ENCODE assay signal across 8 cellular contexts in the genomic region with DNA sequence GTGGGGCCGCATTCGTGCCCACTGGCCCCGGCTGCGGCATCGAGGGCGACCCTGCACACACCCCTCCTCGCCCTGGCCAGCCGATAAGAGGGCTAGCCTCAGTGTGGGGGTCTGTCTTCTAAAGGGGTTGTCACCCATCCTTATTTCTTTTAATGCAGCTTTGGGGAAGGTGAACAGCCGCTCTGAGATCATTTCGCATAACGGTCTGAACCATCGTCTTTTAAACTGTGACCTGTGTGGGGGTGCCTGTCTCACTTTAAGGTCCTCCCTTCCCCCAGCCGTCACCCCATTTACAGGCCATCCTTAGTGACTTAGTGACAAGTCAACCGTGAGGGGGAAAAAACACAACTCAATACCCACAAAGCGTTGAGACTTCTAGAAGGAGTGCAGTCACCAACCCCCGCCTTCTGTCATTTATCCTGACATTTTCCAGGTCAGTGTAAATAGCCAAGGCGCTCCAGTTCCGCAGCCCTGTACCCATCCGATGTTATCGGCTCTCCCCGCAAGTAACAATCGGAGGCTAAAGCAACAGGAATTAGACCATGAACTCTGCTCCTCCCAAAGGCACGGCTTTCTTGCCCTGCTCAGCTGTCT. TPM values are rescaled to one million over a fixed set of nuclear protein-coding genes. Genes with fewer than 3 reads are reported as not detected.
DNase-seq lines count a peak whose midpoint lies in the region; ATAC-seq and TF ChIP-seq lines count a peak whose summit lies in the region.

No MANE protein-coding gene starts in this region.

- H3K36me3 ChIP-seq in BLaER1 = no peaks in the 10 kb centered on the region

- H3K27me3 ChIP-seq in BLaER1 (no peaks in the 10 kb centered on the region), foreskin keratinocyte (no peaks in the 10 kb centered on the region)

- peaks cover 6% of the 10 kb centered on the region for H3K27me3 Mint-ChIP-seq in neural crest cell (ENCODE audit: low read depth)

- peaks cover 20% of the 10 kb centered on the region for H3K4me1 ChIP-seq in BLaER1
- peaks cover 16% of the 10 kb centered on the region for H3K4me1 ChIP-seq in foreskin keratinocyte

- H3K9ac ChIP-seq in BLaER1 = peak overlapping the region; percentile 87

- H3K9me3 ChIP-seq in BLaER1 = no peaks in the 10 kb centered on the region

- no peaks in the 10 kb centered on the region for H3K9me3 Mint-ChIP-seq in neural crest cell

- peaks cover 38% of the 10 kb centered on the region for H3K4me1 Mint-ChIP-seq in neural crest cell

- H3K36me3 Mint-ChIP-seq in neural crest cell (ENCODE audit: low read depth) = peaks cover 4% of the 10 kb centered on the region

- 0 out of 2 replicates have a peak overlapping the region, but pooled peaks have one; percentile 46 for H3K27ac ChIP-seq in BLaER1
- H3K27ac ChIP-seq in foreskin keratinocyte = no peak overlapping the region

- DNase-seq in foreskin keratinocyte = peak in 1 of 2 donors; percentile 19
- DNase-seq in neural crest cell (ENCODE audit: low read depth, low spot score) = peak; percentile 12
- DNase-seq in GF-D8 (lab: John Stamatoyannopoulos, UW) = no peak

- peak overlapping the region; percentile 95 for H3K27ac Mint-ChIP-seq in neural crest cell (ENCODE audit: unreplicated experiment)

- ATAC-seq in GM19025 (IDR thresholded peaks at IDR 0.05; ENCODE audit: low read depth, unreplicated experiment) (peak; percentile 4), HG03342 (IDR thresholded peaks at IDR 0.05; ENCODE audit: unreplicated experiment) (peak; percentile 18), foreskin keratinocyte (peak; percentile 1), GM18519 (IDR thresholded peaks at IDR 0.05; ENCODE audit: low FRiP score, unreplicated experiment) (no peak)

- peak overlapping the region; percentile 92 for H3K4me3 ChIP-seq in BLaER1
- H3K4me3 ChIP-seq in WI38 (ENCODE audit: low read depth, low read length) = peak overlapping the region; percentile 65

- peak overlapping the region; percentile 97 for H3K4me3 Mint-ChIP-seq in neural crest cell

- H3K4me2 ChIP-seq in BLaER1 = peak overlapping the region; percentile 97

- no peaks in the 10 kb centered on the region for H4K20me1 ChIP-seq in BLaER1

- TF ChIP-seq CTCF in WI38 (IDR thresholded peaks at IDR 0.05; ENCODE audit: low read depth, low read length) (no peak), foreskin keratinocyte (conservative IDR thresholded peaks at IDR 0.05) (no peak), neural crest cell (conservative IDR thresholded peaks at IDR 0.05) (no peak)

RNA-seq across cellular contexts. Expression of a gene that starts 0.5 kb away (rescaled TPM):
- total RNA-seq in foreskin keratinocyte (5.4 and 5.5 TPM in 2 replicates), neural crest cell (33.2 and 33.9 TPM in 2 replicates)
- polyA plus RNA-seq in foreskin keratinocyte = 2.0 and 2.5 TPM in 2 replicates
